ENCODE assay signal across 10 cellular contexts in the genomic region with DNA sequence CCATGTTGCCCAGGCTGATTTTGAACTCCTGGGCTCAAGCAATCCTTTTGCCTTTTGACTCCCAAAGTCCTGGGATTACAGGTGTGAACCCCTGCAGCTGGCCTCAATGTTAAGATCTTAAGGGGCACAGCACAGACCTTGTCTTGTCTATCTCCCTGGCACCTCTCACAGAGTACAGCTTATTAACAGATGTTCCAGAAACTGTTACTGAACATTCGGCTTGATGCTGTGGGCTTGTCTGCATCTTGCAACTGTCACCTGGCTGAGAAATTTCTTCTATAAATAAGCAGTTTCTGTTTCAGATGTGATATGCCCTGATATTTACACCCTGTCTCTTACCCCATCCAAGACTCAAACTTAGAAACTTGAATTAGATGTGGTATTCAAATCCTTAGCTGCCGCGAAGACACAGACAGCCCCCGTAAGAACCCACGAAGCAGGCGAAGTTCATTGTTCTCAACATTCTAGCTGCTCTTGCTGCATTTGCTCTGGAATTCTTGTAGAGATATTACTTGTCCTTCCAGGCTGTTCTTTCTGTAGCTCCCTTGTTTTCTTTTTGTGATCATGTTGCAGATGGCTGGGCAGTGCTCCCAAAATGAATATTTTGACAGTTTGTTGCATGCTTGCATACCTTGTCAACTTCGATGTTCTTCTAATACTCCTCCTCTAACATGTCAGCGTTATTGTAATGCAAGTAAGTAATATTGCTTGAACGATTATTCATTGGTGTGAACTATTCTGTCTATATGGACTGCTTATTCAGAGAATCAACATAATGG. TPM values are rescaled to one million over a fixed set of nuclear protein-coding genes. Genes with fewer than 3 reads are reported as not detected.
DNase-seq lines count a peak whose midpoint lies in the region; ATAC-seq, FAIRE-seq and TF ChIP-seq lines count a peak whose summit lies in the region.
"Had no signal": no experiment of that assay in that cellular context is flagged by ENCODE, and none has a peak within 500 bp of the region (broad histone marks: within the 10 kb centered on the region; RNA-seq: fewer than 3 reads in every experiment).

A gene (plus strand): TSS at position 450 of the 779 bp plus-strand sequence. CDS start 115 bp downstream, at position 565.

- peaks cover 13% of the 10 kb centered on the region for H3K4me1 ChIP-seq in keratinocyte (ENCODE audit: control insufficient read depth, extremely low read depth, insufficient read depth, low read length)

- ATAC-seq in GM21447 (IDR thresholded peaks at IDR 0.05; ENCODE audit: unreplicated experiment): peak; percentile 67
- peak; percentile 72 for ATAC-seq in HG03196 (IDR thresholded peaks at IDR 0.05; ENCODE audit: unreplicated experiment)
- no peak for ATAC-seq in activated T-helper 17 cell treated with anti-CD3 and anti-CD28 coated beads, Interleukin-2, amount 50 U/mL, for 72 hours (replicated peaks)
- no peak for ATAC-seq in activated CD8-positive, alpha-beta T cell treated with anti-CD3 and anti-CD28 coated beads, Interleukin-2, amount 10 ng/mL, durations not matched to agents 7 days and 5 days

- TF ChIP-seq CTCF in keratinocyte (optimal IDR thresholded peaks at IDR 0.05 in 1 of 3, IDR thresholded peaks at IDR 0.05 in 1 of 3, conservative IDR thresholded peaks at IDR 0.05 in 1 of 3; ENCODE audit: extremely low read depth in 1 of 3, insufficient read depth in 2 of 3, low read length in 3 of 3): no peak

- no peaks in the 10 kb centered on the region for H3K9me3 ChIP-seq in keratinocyte (ENCODE audit: control insufficient read depth, low read depth, low read length)

- H3K27ac ChIP-seq in keratinocyte (ENCODE audit: control insufficient read depth, insufficient read depth, low read length): no peak within 1 kb of the TSS

- FAIRE-seq in GM18507 (lab: Jason Lieb, UNC) (peak; percentile 98), keratinocyte (lab: Jason Lieb, UNC) (no peak)

- H3K27me3 Mint-ChIP-seq in activated T-helper 17 cell treated with anti-CD3 and anti-CD28 coated beads, Interleukin-2, amount 50 U/mL, for 72 hours: no peaks in the 10 kb centered on the region
- no peaks in the 10 kb centered on the region for H3K27me3 Mint-ChIP-seq in activated CD4-positive, alpha-beta T cell treated with anti-CD3 and anti-CD28 coated beads, Interleukin-2, amount 10 ng/mL, durations not matched to agents 24 days and 14 days
- peaks cover 3% of the 10 kb centered on the region for H3K27me3 Mint-ChIP-seq in activated CD8-positive, alpha-beta T cell treated with anti-CD3 and anti-CD28 coated beads, Interleukin-2, amount 10 ng/mL, durations not matched to agents 7 days and 5 days (ENCODE audit: low read depth)
- H3K27me3 Mint-ChIP-seq: central memory CD8-positive, alpha-beta T cell had no signal

- H3K27me3 ChIP-seq in keratinocyte (ENCODE audit: control insufficient read depth, extremely low read depth, insufficient read depth, low read length): no peaks in the 10 kb centered on the region

- H3K4me3 ChIP-seq in keratinocyte (ENCODE audit: control insufficient read depth in 2 of 3, extremely low read depth in 1 of 3, insufficient read depth in 2 of 3, low read depth in 1 of 3, low read length in 3 of 3): no peak within 1 kb of the TSS

- no peaks in the 10 kb centered on the region for H3K79me2 ChIP-seq in keratinocyte (ENCODE audit: control insufficient read depth, insufficient read depth, low read length)

- CTCF ChIA-PET in activated CD8-positive, alpha-beta T cell treated with anti-CD3 and anti-CD28 coated beads, Interleukin-2, amount 10 ng/mL, durations not matched to agents 7 days and 5 days (lab: Charles Lee): interaction anchor here (2.1 kb wide), 1 partner anchor 103 kb away, joined by 10 read pairs; no protein-coding TSS in a partner anchor

- POLR2A ChIA-PET in activated CD8-positive, alpha-beta T cell treated with anti-CD3 and anti-CD28 coated beads, Interleukin-2, amount 10 ng/mL, durations not matched to agents 7 days and 5 days (lab: Charles Lee): interaction anchor here (1.5 kb wide), 1 partner anchor 99 kb away, joined by 3 read pairs; no protein-coding TSS in a partner anchor

- H2AFZ ChIP-seq in keratinocyte (ENCODE audit: control insufficient read depth, low read length): peak within 1 kb of the TSS; percentile 62

- dilution Hi-C loops in keratinocyte (cut with MboI; ENCODE audit: extremely low pct_ligation_motif_present, low sequenced_read_pairs): no loop called here

- H3K9me3 Mint-ChIP-seq in activated T-helper 17 cell treated with anti-CD3 and anti-CD28 coated beads, Interleukin-2, amount 50 U/mL, for 72 hours: no peaks in the 10 kb centered on the region
- H3K9me3 Mint-ChIP-seq in activated CD4-positive, alpha-beta T cell treated with anti-CD3 and anti-CD28 coated beads, Interleukin-2, amount 10 ng/mL, durations not matched to agents 24 days and 14 days: no peaks in the 10 kb centered on the region
- H3K9me3 Mint-ChIP-seq in activated CD8-positive, alpha-beta T cell treated with anti-CD3 and anti-CD28 coated beads, Interleukin-2, amount 10 ng/mL, durations not matched to agents 7 days and 5 days (ENCODE audit: insufficient read depth): no peaks in the 10 kb centered on the region
- H3K9me3 Mint-ChIP-seq: central memory CD8-positive, alpha-beta T cell had no signal

- H3K9ac ChIP-seq in keratinocyte (ENCODE audit: control insufficient read depth, extremely low read depth, insufficient read depth, low read length): no peak within 1 kb of the TSS

- H3K9me1 ChIP-seq in keratinocyte (ENCODE audit: control insufficient read depth, extremely low read depth, insufficient read depth, low read length): no peaks in the 10 kb centered on the region

- peak within 1 kb of the TSS; percentile 48 for H3K4me2 ChIP-seq in keratinocyte (ENCODE audit: control insufficient read depth, extremely low read depth, insufficient read depth, low read depth, low read length)

- no peak within 1 kb of the TSS for H3K4me3 Mint-ChIP-seq in activated T-helper 17 cell treated with anti-CD3 and anti-CD28 coated beads, Interleukin-2, amount 50 U/mL, for 72 hours
- H3K4me3 Mint-ChIP-seq in activated CD4-positive, alpha-beta T cell treated with anti-CD3 and anti-CD28 coated beads, Interleukin-2, amount 10 ng/mL, durations not matched to agents 24 days and 14 days: no peak within 1 kb of the TSS
- H3K4me3 Mint-ChIP-seq in activated CD8-positive, alpha-beta T cell treated with anti-CD3 and anti-CD28 coated beads, Interleukin-2, amount 10 ng/mL, durations not matched to agents 7 days and 5 days: no peak within 1 kb of the TSS
- H3K4me3 Mint-ChIP-seq: central memory CD8-positive, alpha-beta T cell had no signal

- H3K4me1 Mint-ChIP-seq in activated T-helper 17 cell treated with anti-CD3 and anti-CD28 coated beads, Interleukin-2, amount 50 U/mL, for 72 hours: no peaks in the 10 kb centered on the region
- no peaks in the 10 kb centered on the region for H3K4me1 Mint-ChIP-seq in activated CD4-positive, alpha-beta T cell treated with anti-CD3 and anti-CD28 coated beads, Interleukin-2, amount 10 ng/mL, durations not matched to agents 24 days and 14 days
- H3K4me1 Mint-ChIP-seq in activated CD8-positive, alpha-beta T cell treated with anti-CD3 and anti-CD28 coated beads, Interleukin-2, amount 10 ng/mL, durations not matched to agents 7 days and 5 days (ENCODE audit: low read depth): no peaks in the 10 kb centered on the region
- H3K4me1 Mint-ChIP-seq: central memory CD8-positive, alpha-beta T cell had no signal

- DNase-seq in GM18507 (ENCODE audit: extremely low spot score, insufficient read length, low read depth) (no peak), keratinocyte (ENCODE audit: low read depth, low spot score) (no peak), GOT3 (lab: John Stamatoyannopoulos, UW) (no peak)
- no peak for DNase-seq in activated CD4-positive, alpha-beta T cell treated with anti-CD3 and anti-CD28 coated beads, Interleukin-2, amount 10 ng/mL, durations not matched to agents 24 days and 14 days
- no peak for DNase-seq in activated CD8-positive, alpha-beta T cell treated with anti-CD3 and anti-CD28 coated beads, Interleukin-2, amount 10 ng/mL, durations not matched to agents 7 days and 5 days
- DNase-seq: stimulated activated CD4-positive, alpha-beta T cell treated with anti-CD3 and anti-CD28 coated beads, Interleukin-15, amount 100 ng/mL, for 24 hours had no signal

- intact Hi-C loops in activated CD4-positive, alpha-beta T cell treated with anti-CD3 and anti-CD28 coated beads, Interleukin-2, amount 10 ng/mL, durations not matched to agents 24 days and 14 days (cut with micrococcal nuclease): no loop called here

- H3K36me3 ChIP-seq in keratinocyte (ENCODE audit: control insufficient read depth in 2 of 2, extremely low read depth in 1 of 2, insufficient read depth in 2 of 2, low read length in 2 of 2): no peaks in the 10 kb centered on the region

- H3K36me3 Mint-ChIP-seq in activated T-helper 17 cell treated with anti-CD3 and anti-CD28 coated beads, Interleukin-2, amount 50 U/mL, for 72 hours (ENCODE audit: low read depth): no peaks in the 10 kb centered on the region
- H3K36me3 Mint-ChIP-seq in activated CD4-positive, alpha-beta T cell treated with anti-CD3 and anti-CD28 coated beads, Interleukin-2, amount 10 ng/mL, durations not matched to agents 24 days and 14 days (ENCODE audit: low read depth): no peaks in the 10 kb centered on the region
- no peaks in the 10 kb centered on the region for H3K36me3 Mint-ChIP-seq in activated CD8-positive, alpha-beta T cell treated with anti-CD3 and anti-CD28 coated beads, Interleukin-2, amount 10 ng/mL, durations not matched to agents 7 days and 5 days (ENCODE audit: low read depth)

- no peak within 1 kb of the TSS for H3K27ac Mint-ChIP-seq in activated T-helper 17 cell treated with anti-CD3 and anti-CD28 coated beads, Interleukin-2, amount 50 U/mL, for 72 hours
- H3K27ac Mint-ChIP-seq in activated CD4-positive, alpha-beta T cell treated with anti-CD3 and anti-CD28 coated beads, Interleukin-2, amount 10 ng/mL, durations not matched to agents 24 days and 14 days: no peak within 1 kb of the TSS
- no peak within 1 kb of the TSS for H3K27ac Mint-ChIP-seq in activated CD8-positive, alpha-beta T cell treated with anti-CD3 and anti-CD28 coated beads, Interleukin-2, amount 10 ng/mL, durations not matched to agents 7 days and 5 days

- no peaks in the 10 kb centered on the region for H4K20me1 ChIP-seq in keratinocyte (ENCODE audit: control insufficient read depth, extremely low read depth, insufficient read depth, low read length)

RNA-seq across cellular contexts. Expression of the gene that starts here (rescaled TPM):
- polyA plus RNA-seq in keratinocyte: 0.13 TPM in 1 of 3 replicates, not detected in the others
- not detected for polyA plus RNA-seq in keratinocyte (2011; ENCODE audit: low read depth)
- not detected in 2 replicates for polyA plus RNA-seq in keratinocyte (2011; cell fraction: cytosol; rRNA removed)
- polyA plus RNA-seq in keratinocyte (2011; cell fraction: nucleus; rRNA removed): not detected in 2 replicates
- not detected in 2 replicates for polyA plus RNA-seq in keratinocyte (2012; ENCODE audit: low replicate concordance)
- not detected in 3 replicates for polyA minus RNA-seq in keratinocyte
- polyA minus RNA-seq in keratinocyte (2011; cell fraction: cytosol; rRNA and poly(A)+ RNA removed): not detected
- not detected in 2 replicates for polyA minus RNA-seq in keratinocyte (2011; cell fraction: nucleus; rRNA and poly(A)+ RNA removed)
- total RNA-seq in activated T-helper 17 cell treated with anti-CD3 and anti-CD28 coated beads, Interleukin-2, amount 50 U/mL, for 72 hours: not detected
- not detected in 2 replicates for total RNA-seq in activated CD4-positive, alpha-beta T cell treated with anti-CD3 and anti-CD28 coated beads, Interleukin-2, amount 10 ng/mL, durations not matched to agents 24 days and 14 days
- not detected for total RNA-seq in activated CD8-positive, alpha-beta T cell treated with anti-CD3 and anti-CD28 coated beads, Interleukin-2, amount 10 ng/mL, durations not matched to agents 7 days and 5 days

Comparison
In these comparisons a context has a peak if more than half of its experiments do, and no peak if none do; other contexts are left out.
1. ATAC-seq: peak in GM21447 (single experiment) and HG03196 (single experiment); none in activated T-helper 17 cell treated with anti-CD3 and anti-CD28 coated beads, Interleukin-2, amount 50 U/mL, for 72 hours (single experiment) and activated CD8-positive, alpha-beta T cell treated with anti-CD3 and anti-CD28 coated beads, Interleukin-2, amount 10 ng/mL, durations not matched to agents 7 days and 5 days (single experiment).